Comparison of ENCODE assay signal across 10 cellular contexts in the genomic region with DNA sequence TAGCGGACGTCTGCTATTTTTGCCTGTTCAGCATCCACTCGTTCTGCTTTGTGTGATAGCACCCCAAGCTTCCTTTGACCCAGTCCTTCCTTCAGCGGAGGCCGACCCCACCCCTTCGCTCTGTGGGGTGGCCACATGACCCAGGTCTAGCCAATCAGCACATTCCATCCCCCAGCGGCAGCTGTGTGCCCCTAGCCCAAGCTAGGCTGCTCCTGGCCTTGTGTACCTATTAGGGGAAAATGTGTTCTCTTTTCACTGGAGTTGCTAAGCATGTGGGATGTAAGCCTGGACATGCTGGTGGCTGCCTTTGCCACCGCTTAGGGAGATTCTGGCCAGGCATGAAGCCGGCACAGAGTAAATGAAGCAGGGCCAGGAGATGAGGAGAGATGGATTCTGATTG. TPM values are rescaled to one million over a fixed set of nuclear protein-coding genes. Genes with fewer than 3 reads are reported as not detected.
DNase-seq lines count a peak whose midpoint lies in the region; ATAC-seq, FAIRE-seq and TF ChIP-seq lines count a peak whose summit lies in the region.
"Not testable (repeated sequence)": the region's sequence is repeated elsewhere in the genome, so short reads cannot be mapped to it uniquely, and the experiment has no call there.
"Had no signal": no experiment of that assay in that cellular context is flagged by ENCODE, and none has a peak within 500 bp of the region (broad histone marks: within the 10 kb centered on the region; RNA-seq: fewer than 3 reads in every experiment).

No MANE protein-coding gene starts in this region.

- H3K4me1 Mint-ChIP-seq in WTC11; activated naive CD8-positive, alpha-beta T cell treated with anti-CD3 and anti-CD28 coated beads, Interleukin-2, amount 50 U/mL, for 24 hours; memory B cell: not testable (repeated sequence)

- POLR2A ChIA-PET in A549 (lab: Yijun Ruan, JAX); HEK293 (lab: Yijun Ruan, JAX); OCI-LY7 (lab: Charles Lee); WTC11 (lab: Charles Lee): not testable (repeated sequence)

- not testable (repeated sequence) for H4K20me1 ChIP-seq in OCI-LY7 (ENCODE audit: insufficient read depth, low read length)

- not testable (repeated sequence) for H3K79me2 ChIP-seq in OCI-LY7 (ENCODE audit: insufficient read depth, low read depth, low read length)

- not testable (repeated sequence) for H3K9me3 ChIP-seq in A549; HEK293 (ENCODE audit: control insufficient read depth, insufficient read depth, low read depth, low read length); OCI-LY7 (ENCODE audit: low read length)

- intact Hi-C loops in OCI-LY7 (cut with micrococcal nuclease; ENCODE audit: unreplicated experiment) = not testable (repeated sequence)

- H3K9me3 Mint-ChIP-seq in WTC11; activated naive CD8-positive, alpha-beta T cell treated with anti-CD3 and anti-CD28 coated beads, Interleukin-2, amount 50 U/mL, for 24 hours; memory B cell: not testable (repeated sequence)

- not testable (repeated sequence) for H3K4me3 ChIP-seq in A549; HEK293 (ENCODE audit: low read depth, low read length); OCI-LY7 (ENCODE audit: low read depth, low read length, poor library complexity, severe bottlenecking)

- H3K4me1 ChIP-seq in A549; HEK293 (ENCODE audit: control insufficient read depth, insufficient read depth, low read length); OCI-LY7 (ENCODE audit: insufficient read depth, low read length, poor library complexity, severe bottlenecking): not testable (repeated sequence)

- TF ChIP-seq POLR2A in A549 (IDR thresholded peaks at IDR 0.05; ENCODE audit: low read length) = not testable (repeated sequence)

- not testable (repeated sequence) for H3K4me2 ChIP-seq in A549
- H3K4me2 ChIP-seq in OCI-LY7 (ENCODE audit: low read length) = 0 out of 2 replicates have a peak overlapping the region, but pooled peaks have one; percentile 9

- H3K9me2 ChIP-seq in OCI-LY7 (ENCODE audit: insufficient read depth, low read length) = not testable (repeated sequence)

- H3K27ac Mint-ChIP-seq in WTC11; activated naive CD8-positive, alpha-beta T cell treated with anti-CD3 and anti-CD28 coated beads, Interleukin-2, amount 50 U/mL, for 24 hours; memory B cell: not testable (repeated sequence)

- H3K36me3 Mint-ChIP-seq in WTC11; activated naive CD8-positive, alpha-beta T cell treated with anti-CD3 and anti-CD28 coated beads, Interleukin-2, amount 50 U/mL, for 24 hours (ENCODE audit: low read depth); memory B cell: not testable (repeated sequence)

- not testable (repeated sequence) for FAIRE-seq in A549 (lab: Jason Lieb, UNC)

- peak; percentile 33 to 63; a peak in 3 of 6 replicates for ATAC-seq in A549
- ATAC-seq in WTC11 = peak; percentile 98
- peak; percentile 73 for ATAC-seq in activated naive CD8-positive, alpha-beta T cell treated with anti-CD3 and anti-CD28 coated beads, Interleukin-2, amount 50 U/mL, for 24 hours
- ATAC-seq in esophagus mucosa = peak; percentile 54
- peak; percentile 27 for ATAC-seq in memory B cell (ENCODE audit: low read depth)

- BruUV-seq in OCI-LY7 (replicated peaks; lab: Mats Ljungman, UMichigan) = not testable (repeated sequence)

- not testable (repeated sequence) for H3K27me3 Mint-ChIP-seq in WTC11 (ENCODE audit: low read depth); activated naive CD8-positive, alpha-beta T cell treated with anti-CD3 and anti-CD28 coated beads, Interleukin-2, amount 50 U/mL, for 24 hours; memory B cell

- not testable (repeated sequence) for TF ChIP-seq CTCF in A549 (IDR thresholded peaks at IDR 0.05); HEK293 (tag by site-specific recombination; IDR thresholded peaks at IDR 0.05); OCI-LY7 (conservative IDR thresholded peaks at IDR 0.05; ENCODE audit: low read length); WTC11 (IDR thresholded peaks at IDR 0.05)

- CTCF ChIA-PET in A549 (lab: Yijun Ruan, JAX); HEK293 (lab: Yijun Ruan, JAX); OCI-LY7 (lab: Charles Lee; ENCODE audit: unreplicated experiment): not testable (repeated sequence)
- CTCF ChIA-PET in WTC11 (lab: Charles Lee) = interaction anchor here (0.6 to 1.7 kb wide), 3 partner anchors 9 to 38 kb away, joined by 3 to 5 read pairs (median 3); no protein-coding TSS in a partner anchor

- 67% methylated on average over 9 of the region's 9 CpGs for whole genome bisulfite sequencing in A549 (ENCODE audit: missing lambda C conversion rate)

- DNase-seq in A549 (ENCODE audit: low read depth in 1 of 2, low spot score in 1 of 2); activated naive CD8-positive, alpha-beta T cell treated with anti-CD3 and anti-CD28 coated beads, Interleukin-2, amount 50 U/mL, for 24 hours; memory B cell (ENCODE audit: low spot score in 2 of 2): not testable (repeated sequence)
- DNase-seq in OCI-LY7 (ENCODE audit: low spot score) (peak; percentile 68), WTC11 (ENCODE audit: low spot score) (peak; percentile 64), pons (ENCODE audit: low spot score) (peak; percentile 28)

- H2AFZ ChIP-seq in OCI-LY7 (ENCODE audit: low read length) = peak overlapping the region; percentile 65; the same call in 1 of the 2 replicates

- not testable (repeated sequence) for TF ChIP-seq RAD21 in A549 (conservative IDR thresholded peaks at IDR 0.05 in 1 of 2, IDR thresholded peaks at IDR 0.05 in 1 of 2)

- not testable (repeated sequence) for H3K36me3 ChIP-seq in HEK293 (ENCODE audit: control insufficient read depth in 2 of 2, insufficient read depth in 1 of 2, low read length in 2 of 2); OCI-LY7 (ENCODE audit: insufficient read depth, low read length)

- not testable (repeated sequence) for TF ChIP-seq EP300 in A549 (IDR thresholded peaks at IDR 0.05)

- H3K4me3 Mint-ChIP-seq in WTC11; activated naive CD8-positive, alpha-beta T cell treated with anti-CD3 and anti-CD28 coated beads, Interleukin-2, amount 50 U/mL, for 24 hours; memory B cell: not testable (repeated sequence)

- not testable (repeated sequence) for H3K27ac ChIP-seq in A549; HEK293 (ENCODE audit: extremely low read depth, low read depth, low read length); OCI-LY7 (ENCODE audit: low read depth, low read length, poor library complexity, severe bottlenecking)

TF ChIP-seq in A549, 52 proteins besides CTCF, POLR2A, EP300 and RAD21:
- TF ChIP-seq, protein P1, sequence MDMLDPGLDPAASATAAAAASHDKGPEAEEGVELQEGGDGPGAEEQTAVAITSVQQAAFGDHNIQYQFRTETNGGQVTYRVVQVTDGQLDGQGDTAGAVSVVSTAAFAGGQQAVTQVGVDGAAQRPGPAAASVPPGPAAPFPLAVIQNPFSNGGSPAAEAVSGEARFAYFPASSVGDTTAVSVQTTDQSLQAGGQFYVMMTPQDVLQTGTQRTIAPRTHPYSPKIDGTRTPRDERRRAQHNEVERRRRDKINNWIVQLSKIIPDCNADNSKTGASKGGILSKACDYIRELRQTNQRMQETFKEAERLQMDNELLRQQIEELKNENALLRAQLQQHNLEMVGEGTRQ (IDR thresholded peaks at IDR 0.05) = peak; percentile 15; the same call in 1 of the 2 replicates

TF ChIP-seq in HEK293, 187 proteins besides CTCF, POLR2A, EP300 and RAD21:
- peak; percentile 52 for TF ChIP-seq ZBTB17 (tag by site-specific recombination; IDR thresholded peaks at IDR 0.05)

TF ChIP-seq in WTC11, 78 proteins besides CTCF, POLR2A, EP300 and RAD21 (continues in another document):
- TF ChIP-seq, protein P2, sequence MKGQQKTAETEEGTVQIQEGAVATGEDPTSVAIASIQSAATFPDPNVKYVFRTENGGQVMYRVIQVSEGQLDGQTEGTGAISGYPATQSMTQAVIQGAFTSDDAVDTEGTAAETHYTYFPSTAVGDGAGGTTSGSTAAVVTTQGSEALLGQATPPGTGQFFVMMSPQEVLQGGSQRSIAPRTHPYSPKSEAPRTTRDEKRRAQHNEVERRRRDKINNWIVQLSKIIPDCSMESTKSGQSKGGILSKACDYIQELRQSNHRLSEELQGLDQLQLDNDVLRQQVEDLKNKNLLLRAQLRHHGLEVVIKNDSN (CRISPR knock-in tag; IDR thresholded peaks at IDR 0.05) = peak; percentile 88

RNA-seq across cellular contexts. Expression of a gene that starts 33.1 kb away (rescaled TPM):
- polyA plus RNA-seq in A549 (2011; rRNA removed) (3.8 and 5.2 TPM in 2 replicates), A549 (2017; fragmentation: RNase III; extraction: RNeasy Plus Mini Kit Qiagen cat#74134 plus additional on column Dnase treatment) (3.6 to 3.8 TPM (median 3.7 TPM) in 3 replicates)
- polyA plus RNA-seq in A549 (2012; cell fraction: cytosol; rRNA removed) = 1.4 and 1.6 TPM in 2 replicates
- 5.1 and 6.4 TPM in 2 replicates for polyA plus RNA-seq in A549 (2012; cell fraction: nucleus; rRNA removed)
- 0.45 and 0.88 TPM in 2 replicates for polyA minus RNA-seq in A549 (2011; rRNA and poly(A)+ RNA removed)
- 5.0 and 5.3 TPM in 2 replicates for total RNA-seq in OCI-LY7 (2014; rRNA removed; shearing (Covaris generic))
- total RNA-seq in OCI-LY7 (2022) (12.1 and 16.1 TPM in 2 replicates), WTC11 (2021) (0.83 to 2.6 TPM (median 2.5 TPM) in 3 replicates), esophagus mucosa (1.00 TPM)
- polyA plus RNA-seq: endothelial cell of umbilical vein had no signal

RNA-seq across cellular contexts. Expression of a gene that starts 37.9 kb away (rescaled TPM):
- polyA plus RNA-seq in A549 (2011; rRNA removed) (0.13 and 0.20 TPM in 2 replicates), A549 (2017; fragmentation: RNase III; extraction: RNeasy Plus Mini Kit Qiagen cat#74134 plus additional on column Dnase treatment) (0.28 to 0.45 TPM (median 0.43 TPM) in 3 replicates)
- polyA plus RNA-seq in A549 (2012; cell fraction: cytosol; rRNA removed) = 0.16 and 0.29 TPM in 2 replicates
- polyA plus RNA-seq in A549 (2012; cell fraction: nucleus; rRNA removed) = 0.39 and 0.44 TPM in 2 replicates
- polyA minus RNA-seq in A549 (2011; rRNA and poly(A)+ RNA removed) = 0.24 and 0.33 TPM in 2 replicates
- 0.22 and 0.46 TPM in 2 replicates for total RNA-seq in OCI-LY7 (2014; rRNA removed; shearing (Covaris generic))
- total RNA-seq in OCI-LY7 (2022) (0.63 TPM in 2 replicates), WTC11 (2021) (79.4 to 85.7 TPM (median 82.6 TPM) in 3 replicates), esophagus mucosa (0.52 TPM)
- total RNA-seq: SJSA1 had no signal

Comparison
In these comparisons a context has a peak if more than half of its experiments do, and no peak if none do; other contexts are left out.
1. ATAC-seq: peak in every context shown above with its lines; median percentile 98 in WTC11; 73 in activated naive CD8-positive, alpha-beta T cell treated with anti-CD3 and anti-CD28 coated beads, Interleukin-2, amount 50 U/mL, for 24 hours; 54 in esophagus mucosa; 48 in A549; 27 in memory B cell.
2. RNA of a gene that starts 37.9 kb away (total RNA-seq): 79.4 to 85.7 TPM in WTC11; 0.22 to 0.63 TPM in OCI-LY7 and 0.52 TPM in esophagus mucosa (single experiment); every median in the first group is over 10 times any median in the second.